ENCODE assay signal across 26 cellular contexts in genomic region chr15:77295446-77295845, GRCh38.
DNase-seq lines count a peak whose midpoint lies in the region; ATAC-seq, FAIRE-seq and TF ChIP-seq lines count a peak whose summit lies in the region.
"Had no signal": no experiment of that assay in that cellular context is flagged by ENCODE, and none has a peak within 500 bp of the region (broad histone marks: within the 10 kb centered on the region; RNA-seq: fewer than 3 reads in every experiment).

No MANE protein-coding gene starts in this region.

- no peak overlapping the region for H3K27ac ChIP-seq in pancreas
- H3K27ac ChIP-seq: adrenal gland, sigmoid colon had no signal

- intact Hi-C loops in pancreas (cut with DNase I): no loop called here

- H3K9me3 ChIP-seq in pancreas: no peaks in the 10 kb centered on the region
- H3K9me3 ChIP-seq: adrenal gland, sigmoid colon had no signal

- no peaks in the 10 kb centered on the region for H3K4me1 ChIP-seq in pancreas
- H3K4me1 ChIP-seq: adrenal gland had no signal

- TF ChIP-seq CTCF in AG09309 (IDR thresholded peaks at IDR 0.05; ENCODE audit: control insufficient read depth, insufficient read depth, low read depth, low read length, missing control alignments): no peak
- TF ChIP-seq CTCF in cardiac fibroblast (IDR thresholded peaks at IDR 0.05; ENCODE audit: low read depth, low read length): no peak
- no peak for TF ChIP-seq CTCF in pancreas (IDR thresholded peaks at IDR 0.05)

- FAIRE-seq in pancreas (lab: Jason Lieb, UNC): no peak
- FAIRE-seq: GM12878 had no signal

- no peaks in the 10 kb centered on the region for H3K36me3 ChIP-seq in pancreas
- H3K36me3 ChIP-seq: adrenal gland, sigmoid colon had no signal

- no peak for ATAC-seq in pancreas
- ATAC-seq in HG03159 (IDR thresholded peaks at IDR 0.05; ENCODE audit: unreplicated experiment): no peak
- ATAC-seq: GM12878; HCT116; natural killer cell treated with Interleukin-12 subunit alpha and Interleukin-12 subunit beta and Interleukin-15 and Interleukin-18, amount 100 ng/mL, for 72 hours had no signal

- 90 to 93% methylated on average over 2 of the region's 2 CpGs for WGBS in pancreas, 2 donors

- H3K27me3 ChIP-seq in pancreas: no peaks in the 10 kb centered on the region
- H3K27me3 ChIP-seq: adrenal gland, sigmoid colon had no signal

- H3K4me3 ChIP-seq in AG09309 (ENCODE audit: control insufficient read depth, low read depth, low read length) (no peak overlapping the region), cardiac fibroblast (replicated peaks in 1 of 2; ENCODE audit: low read depth in 2 of 2, low read length in 2 of 2) (no peak overlapping the region), pancreas (no peak overlapping the region)
- H3K4me3 ChIP-seq: adrenal gland, GM12878, sigmoid colon had no signal

- DNase-seq in AG09309 (ENCODE audit: low read depth): peak; percentile 70
- DNase-seq in HS-5 (ENCODE audit: low read depth): peak; percentile 30
- DNase-seq in cardiac fibroblast (ENCODE audit: low read depth in 2 of 2): peak; percentile 65 to 73
- DNase-seq in kidney glomerular epithelial cell (lab: John Stamatoyannopoulos, UW): peak; percentile 14
- no peak for DNase-seq in NCI-H146 (lab: John Stamatoyannopoulos, UW)
- DNase-seq in pancreas: no peak
- no peak for DNase-seq in NK-92 treated with Interleukin-12 subunit alpha and Interleukin-12 subunit beta, amount 100 ng/mL, for 24 hours (lab: John Stamatoyannopoulos, UW)
- DNase-seq: activated B cell treated with CpG ODN at 0.5 μM for 24 hours; activated CD4-positive, alpha-beta T cell treated with anti-CD3 and anti-CD28 coated beads, Interleukin-2, amount 50 U/mL, for 48 hours; adrenal gland; CD4-positive, CD25-positive, alpha-beta regulatory T cell; cerebellar nuclear complex; DMS 273 treated with DMSO at 0.1 percent for 48 hours; GF-D8; glutamatergic neuron; NCI-H1092; NCI-H1930; NCI-H2227 treated with DMSO at 0.1 percent for 48 hours; NCI-H82; OCI-M1; sigmoid colon; T1000 had no signal

Comparison
In these comparisons a context has a peak if more than half of its experiments do, and no peak if none do; other contexts are left out.
1. DNase-seq: peak in AG09309 (single experiment), HS-5 (single experiment), cardiac fibroblast (2 of 2) and kidney glomerular epithelial cell (single experiment); none in NCI-H146 (single experiment), pancreas (0 of 6) and NK-92 treated with Interleukin-12 subunit alpha and Interleukin-12 subunit beta, amount 100 ng/mL, for 24 hours (single experiment).